In genomic region chr12:116076399-116076798, GRCh38 we compare ENCODE assay signal across 20 cellular contexts.
DNase-seq lines count a peak whose midpoint lies in the region; ATAC-seq and TF ChIP-seq lines count a peak whose summit lies in the region.
"Had no signal": no experiment of that assay in that cellular context is flagged by ENCODE, and none has a peak within 500 bp of the region (broad histone marks: within the 10 kb centered on the region; RNA-seq: fewer than 3 reads in every experiment).

No MANE protein-coding gene starts in this region.

- peaks cover 7% of the 10 kb centered on the region for H3K36me3 Mint-ChIP-seq in memory B cell

- H3K4me3 Mint-ChIP-seq in memory B cell = no peak overlapping the region
- H3K4me3 Mint-ChIP-seq: CD8-positive, alpha-beta memory T cell; H9 had no signal

- H3K27ac Mint-ChIP-seq in memory B cell = peak overlapping the region; percentile 43

- peaks cover 19% of the 10 kb centered on the region for H3K4me1 Mint-ChIP-seq in memory B cell

- no peak overlapping the region for H3K4me3 ChIP-seq in choroid plexus epithelial cell (ENCODE audit: low read depth, low read length)
- H3K4me3 ChIP-seq: BLaER1, GM12878, K562, PC-9, SJSA1 had no signal

- DNase-seq in LHCN-M2 (ENCODE audit: low read depth) (peak; percentile 44), choroid plexus epithelial cell (ENCODE audit: low read depth) (peak; percentile 46), memory B cell (ENCODE audit: low spot score in 2 of 2) (no peak), DMS53 (lab: John Stamatoyannopoulos, UW) (no peak), NCI-H345 (lab: John Stamatoyannopoulos, UW) (no peak)
- DNase-seq in activated effector memory CD4-positive, alpha-beta T cell treated with anti-CD3 and anti-CD28 coated beads, Interleukin-2, amount 50 U/mL, for 16 hours = no peak
- DNase-seq: CD8-positive, alpha-beta memory T cell; DND-41; GDM1; H9; NCI-H146; NCI-H2081; NCI-H524; PC-9 had no signal

- no peaks in the 10 kb centered on the region for H3K9me3 Mint-ChIP-seq in memory B cell
- H3K9me3 Mint-ChIP-seq: CD8-positive, alpha-beta memory T cell; H9 had no signal

- ATAC-seq in memory B cell (ENCODE audit: low read depth) (no peak), GM21529 (IDR thresholded peaks at IDR 0.05; ENCODE audit: unreplicated experiment) (no peak)
- ATAC-seq: GM12878, K562 had no signal

- H3K27ac ChIP-seq in C4-2B = peak overlapping the region; percentile 10; the same call in 1 of the 2 replicates
- H3K27ac ChIP-seq: BLaER1, PC-9, SJSA1 had no signal

- no peaks in the 10 kb centered on the region for H3K27me3 Mint-ChIP-seq in memory B cell
- H3K27me3 Mint-ChIP-seq: CD8-positive, alpha-beta memory T cell had no signal

- TF ChIP-seq CTCF in C4-2B (conservative IDR thresholded peaks at IDR 0.05) = no peak
- no peak for TF ChIP-seq CTCF in choroid plexus epithelial cell (conservative IDR thresholded peaks at IDR 0.05; ENCODE audit: low read depth, low read length)

Comparison
In these comparisons a context has a peak if more than half of its experiments do, and no peak if none do; other contexts are left out.
1. DNase-seq: peak in LHCN-M2 (single experiment) and choroid plexus epithelial cell (single experiment); none in memory B cell (0 of 2), DMS53 (single experiment), activated effector memory CD4-positive, alpha-beta T cell treated with anti-CD3 and anti-CD28 coated beads, Interleukin-2, amount 50 U/mL, for 16 hours (single experiment) and NCI-H345 (single experiment).